ENCODE assay signal across 18 cellular contexts in the genomic region with DNA sequence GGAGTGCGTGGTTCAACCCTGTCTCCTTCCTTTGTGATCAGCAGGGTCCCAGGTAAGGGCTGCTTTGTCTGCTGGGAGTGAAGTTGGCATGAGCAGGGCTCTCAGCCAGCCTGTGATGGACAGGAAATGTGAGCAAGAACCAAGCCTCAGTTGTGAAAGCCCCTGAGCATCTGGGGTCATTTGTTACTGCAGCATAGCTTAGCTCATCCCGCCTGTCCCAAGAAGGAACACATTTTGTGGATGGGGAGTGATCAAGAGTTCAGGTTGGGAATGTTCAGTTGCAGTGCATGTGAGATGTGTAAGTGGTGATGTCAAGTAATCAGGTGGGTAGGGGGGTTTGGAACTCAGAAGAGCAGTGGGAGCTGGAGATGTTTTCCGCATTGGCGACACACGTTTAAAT.
A peak's percentile ranks its signal among the peaks of the same experiment; 100 is the strongest.
DNase-seq lines count a peak whose midpoint lies in the region; ATAC-seq and TF ChIP-seq lines count a peak whose summit lies in the region.
"Had no signal": no experiment of that assay in that cellular context is flagged by ENCODE, and none has a peak within 500 bp of the region (broad histone marks: within the 10 kb centered on the region; RNA-seq: fewer than 3 reads in every experiment).

No MANE protein-coding gene starts in this region.

- H3K4me3 ChIP-seq in Caco-2 (ENCODE audit: low read depth, low read length) (no peak overlapping the region), PC-9 (no peak overlapping the region), MM.1S (ENCODE audit: low read length) (no peak overlapping the region), left lung (no peak overlapping the region)

- H3K9ac ChIP-seq in MM.1S (ENCODE audit: low read length): no peak overlapping the region

- ATAC-seq in memory B cell (ENCODE audit: low read depth): no peak
- ATAC-seq in stimulated activated naive B cell treated with anti-CD40 and anti-IgM and Interleukin-4, amounts not matched to agents 10 μg/mL and 1 μg/mL and 100 μg/mL, for 72 hours (replicated peaks): no peak
- ATAC-seq in left lung: no peak
- ATAC-seq in activated CD8-positive, alpha-beta T cell treated with anti-CD3 and anti-CD28 coated beads, Interleukin-2, amount 10 ng/mL, durations not matched to agents 7 days and 5 days: no peak

- H4K20me1 ChIP-seq in PC-9 (ENCODE audit: insufficient read depth): no peaks in the 10 kb centered on the region
- H4K20me1 ChIP-seq in MM.1S (ENCODE audit: insufficient read depth, low read length): no peaks in the 10 kb centered on the region

- BruUV-seq in Caco-2 (replicated peaks; lab: Mats Ljungman, UMichigan): no TSS peak
- TSS peak; percentile 51 for BruUV-seq in PC-9 (replicated peaks; lab: Mats Ljungman, UMichigan)

- TF ChIP-seq CTCF in Caco-2 (IDR thresholded peaks at IDR 0.05; ENCODE audit: insufficient read depth in 1 of 2, low read depth in 1 of 2, low read length in 1 of 2, severe bottlenecking in 1 of 2, unreplicated experiment in 1 of 2): no peak
- no peak for TF ChIP-seq CTCF in PC-9 (conservative IDR thresholded peaks at IDR 0.05)
- no peak for TF ChIP-seq CTCF in MM.1S (IDR thresholded peaks at IDR 0.05; ENCODE audit: low read length)
- no peak for TF ChIP-seq CTCF in left lung (IDR thresholded peaks at IDR 0.05)

- H2AFZ ChIP-seq in PC-9 (no peak overlapping the region), MM.1S (ENCODE audit: low read length) (no peak overlapping the region)

- H3K9me3 Mint-ChIP-seq in Caco-2 (ENCODE audit: unreplicated experiment) (no peaks in the 10 kb centered on the region), memory B cell (no peaks in the 10 kb centered on the region)
- peaks cover 0 to 3% of the 10 kb centered on the region in 2 donors for H3K9me3 Mint-ChIP-seq in stimulated activated naive B cell treated with anti-CD40 and anti-IgM and Interleukin-4, amounts not matched to agents 10 μg/mL and 1 μg/mL and 100 μg/mL, for 72 hours
- H3K9me3 Mint-ChIP-seq in activated CD8-positive, alpha-beta T cell treated with anti-CD3 and anti-CD28 coated beads, Interleukin-2, amount 10 ng/mL, durations not matched to agents 7 days and 5 days (ENCODE audit: insufficient read depth): no peaks in the 10 kb centered on the region
- H3K9me3 Mint-ChIP-seq: CD4-positive, alpha-beta T cell had no signal

- no peak for DNase-seq in Caco-2
- DNase-seq in PC-9: no peak
- DNase-seq in memory B cell (ENCODE audit: low spot score in 2 of 2): no peak
- DNase-seq in stimulated activated naive B cell treated with anti-CD40 and anti-IgM and Interleukin-4, amounts not matched to agents 10 μg/mL and 1 μg/mL and 100 μg/mL, for 72 hours: no peak
- DNase-seq in MM.1S: no peak
- no peak for DNase-seq in GM03348 (ENCODE audit: low spot score)
- DNase-seq in left lung: no peak
- DNase-seq in activated CD8-positive, alpha-beta T cell treated with anti-CD3 and anti-CD28 coated beads, Interleukin-2, amount 10 ng/mL, durations not matched to agents 7 days and 5 days: no peak
- DNase-seq: CD4-positive, alpha-beta T cell; COR-L47; DMS153; Karpas-422; NCI-H1417 treated with DMSO at 0.1 percent for 48 hours; NCI-H187; NCI-H2107; NCI-H446 treated with DMSO at 0.1 percent for 48 hours; NCI-H526 treated with DMSO at 0.1 percent for 48 hours; Right ventricle myocardium superior had no signal

- H3K9me2 ChIP-seq in PC-9 (ENCODE audit: insufficient read depth) (no peaks in the 10 kb centered on the region), MM.1S (replicated peaks; ENCODE audit: insufficient read depth, low read length) (no peaks in the 10 kb centered on the region)

- intact Hi-C loops in Caco-2 (cut with micrococcal nuclease; ENCODE audit: unreplicated experiment) (no loop called here), PC-9 (cut with micrococcal nuclease; ENCODE audit: unreplicated experiment) (no loop called here), left lung (cut with DNase I) (no loop called here)

- H3K9me3 ChIP-seq in Caco-2: no peaks in the 10 kb centered on the region
- H3K9me3 ChIP-seq in PC-9 (ENCODE audit: insufficient read depth, low read depth): no peaks in the 10 kb centered on the region
- no peaks in the 10 kb centered on the region for H3K9me3 ChIP-seq in MM.1S (replicated peaks; ENCODE audit: insufficient read depth, low read length)
- H3K9me3 ChIP-seq in left lung: no peaks in the 10 kb centered on the region

- H3K36me3 ChIP-seq in Caco-2 (ENCODE audit: control insufficient read depth, insufficient read depth, low read length) (peaks cover 2% of the 10 kb centered on the region; the same call in 1 of the 2 replicates), PC-9 (ENCODE audit: low read depth) (no peaks in the 10 kb centered on the region), MM.1S (replicated peaks; ENCODE audit: insufficient read depth, low read length) (no peaks in the 10 kb centered on the region), left lung (no peaks in the 10 kb centered on the region)

- H3K4me3 Mint-ChIP-seq in Caco-2 (ENCODE audit: unreplicated experiment): no peak overlapping the region
- H3K4me3 Mint-ChIP-seq in memory B cell: no peak overlapping the region
- H3K4me3 Mint-ChIP-seq in stimulated activated naive B cell treated with anti-CD40 and anti-IgM and Interleukin-4, amounts not matched to agents 10 μg/mL and 1 μg/mL and 100 μg/mL, for 72 hours: no peak overlapping the region
- no peak overlapping the region for H3K4me3 Mint-ChIP-seq in activated CD8-positive, alpha-beta T cell treated with anti-CD3 and anti-CD28 coated beads, Interleukin-2, amount 10 ng/mL, durations not matched to agents 7 days and 5 days
- H3K4me3 Mint-ChIP-seq: CD4-positive, alpha-beta T cell had no signal

- CTCF ChIA-PET in Caco-2 (lab: Charles Lee) (no interaction called here), PC-9 (lab: Charles Lee) (no interaction called here)
- CTCF ChIA-PET in activated CD8-positive, alpha-beta T cell treated with anti-CD3 and anti-CD28 coated beads, Interleukin-2, amount 10 ng/mL, durations not matched to agents 7 days and 5 days (lab: Charles Lee): no interaction called here

- POLR2A ChIA-PET in Caco-2 (lab: Charles Lee): no interaction called here
- POLR2A ChIA-PET in PC-9 (lab: Charles Lee; ENCODE audit: unreplicated experiment): no interaction called here
- POLR2A ChIA-PET in activated CD8-positive, alpha-beta T cell treated with anti-CD3 and anti-CD28 coated beads, Interleukin-2, amount 10 ng/mL, durations not matched to agents 7 days and 5 days (lab: Charles Lee): no interaction called here

- no peaks in the 10 kb centered on the region for H3K79me2 ChIP-seq in PC-9 (ENCODE audit: low read depth)
- no peaks in the 10 kb centered on the region for H3K79me2 ChIP-seq in MM.1S (ENCODE audit: low read length)

- no peaks in the 10 kb centered on the region for H3F3A ChIP-seq in PC-9 (ENCODE audit: insufficient read depth, low read depth)
- H3F3A ChIP-seq in MM.1S (ENCODE audit: insufficient read depth, low read length): no peaks in the 10 kb centered on the region

- H3K4me2 ChIP-seq in PC-9 (no peak overlapping the region), MM.1S (ENCODE audit: low read depth, low read length) (no peak overlapping the region)

- H3K27ac ChIP-seq in PC-9 (no peak overlapping the region), MM.1S (ENCODE audit: low read length) (no peak overlapping the region), left lung (no peak overlapping the region)

- H3K4me1 Mint-ChIP-seq in Caco-2 (ENCODE audit: low read depth, unreplicated experiment) (peaks cover 14% of the 10 kb centered on the region), memory B cell (peaks cover 19% of the 10 kb centered on the region)
- peaks cover 18 to 57% of the 10 kb centered on the region in 2 donors for H3K4me1 Mint-ChIP-seq in stimulated activated naive B cell treated with anti-CD40 and anti-IgM and Interleukin-4, amounts not matched to agents 10 μg/mL and 1 μg/mL and 100 μg/mL, for 72 hours
- H3K4me1 Mint-ChIP-seq in activated CD8-positive, alpha-beta T cell treated with anti-CD3 and anti-CD28 coated beads, Interleukin-2, amount 10 ng/mL, durations not matched to agents 7 days and 5 days (ENCODE audit: low read depth): no peaks in the 10 kb centered on the region

- peaks cover 86% of the 10 kb centered on the region for H3K36me3 Mint-ChIP-seq in Caco-2 (ENCODE audit: insufficient read depth, unreplicated experiment)
- H3K36me3 Mint-ChIP-seq in memory B cell: peaks cover 13% of the 10 kb centered on the region
- peaks cover 36 to 51% of the 10 kb centered on the region in 2 donors for H3K36me3 Mint-ChIP-seq in stimulated activated naive B cell treated with anti-CD40 and anti-IgM and Interleukin-4, amounts not matched to agents 10 μg/mL and 1 μg/mL and 100 μg/mL, for 72 hours
- no peaks in the 10 kb centered on the region for H3K36me3 Mint-ChIP-seq in activated CD8-positive, alpha-beta T cell treated with anti-CD3 and anti-CD28 coated beads, Interleukin-2, amount 10 ng/mL, durations not matched to agents 7 days and 5 days (ENCODE audit: low read depth)

- H3K27me3 Mint-ChIP-seq in Caco-2 (ENCODE audit: insufficient read depth, unreplicated experiment): no peaks in the 10 kb centered on the region
- no peaks in the 10 kb centered on the region for H3K27me3 Mint-ChIP-seq in memory B cell
- no peaks in the 10 kb centered on the region for H3K27me3 Mint-ChIP-seq in stimulated activated naive B cell treated with anti-CD40 and anti-IgM and Interleukin-4, amounts not matched to agents 10 μg/mL and 1 μg/mL and 100 μg/mL, for 72 hours
- no peaks in the 10 kb centered on the region for H3K27me3 Mint-ChIP-seq in activated CD8-positive, alpha-beta T cell treated with anti-CD3 and anti-CD28 coated beads, Interleukin-2, amount 10 ng/mL, durations not matched to agents 7 days and 5 days (ENCODE audit: low read depth)
- H3K27me3 Mint-ChIP-seq: CD4-positive, alpha-beta T cell had no signal

- H3K4me1 ChIP-seq in Caco-2: no peaks in the 10 kb centered on the region
- peaks cover 12% of the 10 kb centered on the region for H3K4me1 ChIP-seq in PC-9 (replicated peaks; ENCODE audit: insufficient read depth)
- H3K4me1 ChIP-seq in MM.1S (ENCODE audit: low read length): no peaks in the 10 kb centered on the region
- H3K4me1 ChIP-seq in left lung: peaks cover 0 to 6% of the 10 kb centered on the region in 2 donors

- H3K27me3 ChIP-seq in Caco-2 (replicated peaks; ENCODE audit: control insufficient read depth, insufficient read depth, low read length) (no peaks in the 10 kb centered on the region), PC-9 (ENCODE audit: insufficient read depth, low read depth) (no peaks in the 10 kb centered on the region), MM.1S (replicated peaks; ENCODE audit: insufficient read depth, low read length) (no peaks in the 10 kb centered on the region), left lung (no peaks in the 10 kb centered on the region)

- H3K27ac Mint-ChIP-seq in Caco-2 (ENCODE audit: unreplicated experiment) (peak overlapping the region; percentile 69), memory B cell (peak overlapping the region; percentile 66)
- H3K27ac Mint-ChIP-seq in stimulated activated naive B cell treated with anti-CD40 and anti-IgM and Interleukin-4, amounts not matched to agents 10 μg/mL and 1 μg/mL and 100 μg/mL, for 72 hours: peak overlapping the region; percentile 80
- no peak overlapping the region for H3K27ac Mint-ChIP-seq in activated CD8-positive, alpha-beta T cell treated with anti-CD3 and anti-CD28 coated beads, Interleukin-2, amount 10 ng/mL, durations not matched to agents 7 days and 5 days
- H3K27ac Mint-ChIP-seq: CD4-positive, alpha-beta T cell had no signal
